8 cellular contexts compared by ENCODE assay signal in the genomic region with DNA sequence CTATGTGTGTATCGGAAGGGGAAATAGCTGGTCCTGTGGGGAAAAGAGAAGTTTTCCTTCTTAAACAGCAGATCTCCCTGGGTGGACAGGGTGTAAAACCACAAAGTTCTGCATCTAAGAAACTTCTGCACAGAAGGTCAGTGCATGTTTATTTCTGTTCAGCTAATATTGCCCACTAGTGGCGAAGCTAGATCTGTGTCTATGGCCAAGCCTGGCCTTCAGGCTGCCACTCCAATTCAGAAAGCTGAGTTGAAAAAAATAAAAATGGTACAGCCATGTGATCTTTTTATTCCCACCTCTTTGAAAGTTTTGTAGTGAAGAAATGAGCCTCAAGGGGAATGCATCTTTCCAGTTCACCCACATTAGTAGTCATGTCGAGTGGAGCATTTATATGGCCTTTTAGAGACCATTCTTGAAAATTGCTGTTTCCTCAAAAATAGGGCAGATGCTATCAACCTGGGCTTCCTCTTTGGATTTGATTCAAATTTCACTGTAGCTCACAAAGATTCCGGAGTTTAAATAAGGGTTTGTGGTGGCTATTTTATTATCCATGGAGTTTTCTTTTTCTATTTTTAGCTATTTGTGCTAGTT.
DNase-seq lines count a peak whose midpoint lies in the region; ATAC-seq and TF ChIP-seq lines count a peak whose summit lies in the region.

No MANE protein-coding gene starts in this region.

- no peaks in the 10 kb centered on the region for H3K27me3 ChIP-seq in A673 (replicated peaks; ENCODE audit: insufficient read depth, low read depth, low read length, poor library complexity)

- POLR2A ChIA-PET in A673 (lab: Charles Lee; ENCODE audit: low non-redundant PET) = interaction anchor here (0.6 kb wide), 1 partner anchor 465 kb away, joined by 3 read pairs; no protein-coding TSS in a partner anchor

- in situ Hi-C loops in T47D (cut with HindIII; ENCODE audit: low pct_unique_long_range_greater_than_20kb, low sequenced_read_pairs) = no loop called here

- H3K27me3 Mint-ChIP-seq in nephron (ENCODE audit: low read depth) = no peaks in the 10 kb centered on the region

- peaks cover 13% of the 10 kb centered on the region for H3K4me1 Mint-ChIP-seq in nephron

- H3K4me3 ChIP-seq in A673 (ENCODE audit: low read depth, low read length, poor library complexity, severe bottlenecking) = no peak overlapping the region
- H3K4me3 ChIP-seq in LNCaP clone FGC (ENCODE audit: low read depth, low read length) = no peak overlapping the region

- peak overlapping the region; percentile 32 to 67 (median 38) for H3K27ac Mint-ChIP-seq in nephron

- BruUV-seq in A673 (replicated peaks; lab: Mats Ljungman, UMichigan) = no TSS peak

- ATAC-seq in GM18519 (IDR thresholded peaks at IDR 0.05; ENCODE audit: low FRiP score, unreplicated experiment) (peak; percentile 55), HG03571 (IDR thresholded peaks at IDR 0.05; ENCODE audit: unreplicated experiment) (no peak)

- DNase-seq in A673 (ENCODE audit: low spot score) = peak; percentile 83
- DNase-seq in LNCaP clone FGC (ENCODE audit: low read depth) = no peak
- peak; percentile 17 to 63 for DNase-seq in T47D (ENCODE audit: low read depth in 1 of 2, low spot score in 1 of 2)
- no peak for DNase-seq in activated CD4-positive, alpha-beta T cell treated with anti-CD3 and anti-CD28 coated beads, Interleukin-2, amount 50 U/mL, for 1 hour
- no peak for DNase-seq in NCI-H2029 (lab: John Stamatoyannopoulos, UW)

- H3K4me1 ChIP-seq in A673 (ENCODE audit: insufficient read depth, low read length, poor library complexity, severe bottlenecking) = peaks cover 17% of the 10 kb centered on the region

- TF ChIP-seq CTCF in A673 (conservative IDR thresholded peaks at IDR 0.05; ENCODE audit: low read depth, low read length) (peak; percentile 79), LNCaP clone FGC (IDR thresholded peaks at IDR 0.05; ENCODE audit: control insufficient read depth, extremely low read depth, insufficient read depth) (peak; percentile 58), nephron (IDR thresholded peaks at IDR 0.05; ENCODE audit: unreplicated experiment in 3 of 3) (peak; percentile 31 to 69 (median 48))

- no peak overlapping the region for H3K4me3 Mint-ChIP-seq in nephron

- peaks cover 2% of the 10 kb centered on the region for H3K9me3 ChIP-seq in A673 (ENCODE audit: low read depth, low read length, poor library complexity, severe bottlenecking)

- no peaks in the 10 kb centered on the region for H3K36me3 ChIP-seq in A673 (ENCODE audit: insufficient read depth, low read length, poor library complexity, severe bottlenecking)

- CTCF ChIA-PET in A673 (lab: Charles Lee) = interaction anchor here (0.6 to 1.6 kb wide), 2 partner anchors 298 to 1143 kb away, joined by 4 to 9 read pairs; no protein-coding TSS in a partner anchor

- intact Hi-C loops in A673 (cut with micrococcal nuclease; ENCODE audit: unreplicated experiment) = loop anchor here (5.0 to 10.0 kb wide), 2 partner anchors 100 to 1142 kb away; no protein-coding TSS in a partner anchor

- no peaks in the 10 kb centered on the region for H3K9me3 Mint-ChIP-seq in nephron

- H3K27ac ChIP-seq in A673 (ENCODE audit: low read depth, low read length, poor library complexity, severe bottlenecking) = no peak overlapping the region

- H3K36me3 Mint-ChIP-seq in nephron (ENCODE audit: low read depth) = no peaks in the 10 kb centered on the region

Comparison
In these comparisons a context has a peak if more than half of its experiments do, and no peak if none do; other contexts are left out.
1. DNase-seq: peak in A673 (single experiment) and T47D (2 of 2); none in LNCaP clone FGC (single experiment), activated CD4-positive, alpha-beta T cell treated with anti-CD3 and anti-CD28 coated beads, Interleukin-2, amount 50 U/mL, for 1 hour (single experiment) and NCI-H2029 (single experiment).
2. Peak in every context shown above with its lines, with median percentiles within 50 percentile points of each other: CTCF ChIP-seq.